8 cellular contexts compared by ENCODE assay signal in the genomic region with DNA sequence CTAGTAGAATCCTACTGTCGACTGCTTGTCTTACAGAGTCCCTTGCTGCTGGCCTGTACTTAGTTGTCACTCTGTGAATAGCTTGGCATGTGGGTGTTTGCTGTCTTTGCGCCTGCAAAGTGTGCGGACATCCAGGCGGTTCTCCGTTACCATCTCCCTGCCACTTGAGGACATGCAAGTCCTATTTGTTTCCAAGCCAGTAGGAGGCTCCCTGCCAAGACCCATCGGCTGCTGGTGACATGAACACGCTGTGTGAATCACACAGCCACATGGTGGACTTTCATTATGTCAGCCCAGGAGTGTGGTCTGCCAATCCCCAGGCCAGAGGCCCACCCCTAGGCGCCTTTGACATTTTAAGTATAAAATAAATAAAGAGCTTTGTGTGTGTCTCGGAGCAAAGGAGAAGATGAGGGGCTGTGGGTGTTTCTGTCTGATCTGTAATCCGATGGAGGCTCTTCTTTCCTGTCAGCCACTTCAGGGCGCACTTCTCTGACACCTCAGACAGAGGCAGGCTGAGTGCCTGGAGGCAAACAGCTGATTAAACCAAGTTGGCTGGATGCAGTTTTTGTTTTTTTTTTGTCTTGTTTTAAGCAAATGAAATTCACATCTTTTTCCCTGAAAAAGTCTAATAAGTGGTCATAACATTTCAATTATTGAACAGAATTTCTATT. TPM values are rescaled to one million over a fixed set of nuclear protein-coding genes. Genes with fewer than 3 reads are reported as not detected.
DNase-seq lines count a peak whose midpoint lies in the region; ATAC-seq and TF ChIP-seq lines count a peak whose summit lies in the region.

No MANE protein-coding gene starts in this region.

- H3K27me3 Mint-ChIP-seq in stimulated activated memory B cell treated with anti-CD40 and anti-IgM and Interleukin-4, amounts not matched to agents 10 μg/mL and 1 μg/mL and 100 μg/mL, for 72 hours = no peaks in the 10 kb centered on the region

- no peaks in the 10 kb centered on the region for H3K36me3 ChIP-seq in Panc1 (ENCODE audit: control insufficient read depth, insufficient read depth, low read length)

- H3K4me3 Mint-ChIP-seq in stimulated activated memory B cell treated with anti-CD40 and anti-IgM and Interleukin-4, amounts not matched to agents 10 μg/mL and 1 μg/mL and 100 μg/mL, for 72 hours = no peak overlapping the region

- peaks cover 11% of the 10 kb centered on the region for H3K36me3 Mint-ChIP-seq in stimulated activated memory B cell treated with anti-CD40 and anti-IgM and Interleukin-4, amounts not matched to agents 10 μg/mL and 1 μg/mL and 100 μg/mL, for 72 hours

- H3K27ac Mint-ChIP-seq in stimulated activated memory B cell treated with anti-CD40 and anti-IgM and Interleukin-4, amounts not matched to agents 10 μg/mL and 1 μg/mL and 100 μg/mL, for 72 hours = no peak overlapping the region

- no TSS peak for BruUV-seq in Panc1 (replicated peaks; lab: Mats Ljungman, UMichigan)

- no peaks in the 10 kb centered on the region for H3K9me3 Mint-ChIP-seq in stimulated activated memory B cell treated with anti-CD40 and anti-IgM and Interleukin-4, amounts not matched to agents 10 μg/mL and 1 μg/mL and 100 μg/mL, for 72 hours

- ATAC-seq in Panc1 = peak; percentile 71
- ATAC-seq in stimulated activated memory B cell treated with anti-CD40 and anti-IgM and Interleukin-4, amounts not matched to agents 10 μg/mL and 1 μg/mL and 100 μg/mL, for 72 hours = no peak

- no peak overlapping the region for H3K4me3 ChIP-seq in Panc1 (ENCODE audit: low read depth in 2 of 2, low read length in 2 of 2)
- H3K4me3 ChIP-seq in fibroblast of villous mesenchyme (ENCODE audit: low read depth, low read length) = no peak overlapping the region

- H3K27me3 ChIP-seq in Panc1 (ENCODE audit: control insufficient read depth, insufficient read depth, low read length) = no peaks in the 10 kb centered on the region

- intact Hi-C loops in Panc1 (cut with micrococcal nuclease; ENCODE audit: unreplicated experiment) = no loop called here
- intact Hi-C loops in posterior vena cava (cut with DNase I) = no loop called here

- CTCF ChIA-PET in Panc1 (lab: Charles Lee) = no interaction called here

- H3K4me1 Mint-ChIP-seq in stimulated activated memory B cell treated with anti-CD40 and anti-IgM and Interleukin-4, amounts not matched to agents 10 μg/mL and 1 μg/mL and 100 μg/mL, for 72 hours = no peaks in the 10 kb centered on the region

- no peaks in the 10 kb centered on the region for H3K4me1 ChIP-seq in Panc1 (ENCODE audit: control insufficient read depth, insufficient read depth, low read length)

- in situ Hi-C loops in Panc1 (cut with HindIII; ENCODE audit: low pct_unique_long_range_greater_than_20kb, low sequenced_read_pairs) = no loop called here

- no peaks in the 10 kb centered on the region for H3K9me3 ChIP-seq in Panc1 (ENCODE audit: control insufficient read depth, insufficient read depth, low read depth, low read length)

- no peak overlapping the region for H3K27ac ChIP-seq in Panc1 (ENCODE audit: low read length)

- DNase-seq in HPDE6-E6E7 (ENCODE audit: extremely low spot score) (peak; percentile 11), Panc1 (ENCODE audit: low read depth, low spot score) (peak; percentile 8), fibroblast of villous mesenchyme (ENCODE audit: low read depth) (peak; percentile 62), posterior vena cava (ENCODE audit: low spot score) (peak; percentile 84), GM20000 (ENCODE audit: low spot score) (no peak)
- DNase-seq in activated CD4-positive, alpha-beta T cell treated with anti-CD3 and anti-CD28 coated beads for 4 hours = no peak
- no peak for DNase-seq in central memory CD4-positive, alpha-beta T cell

- POLR2A ChIA-PET in Panc1 (lab: Charles Lee) = no interaction called here

- TF ChIP-seq CTCF in Panc1 (IDR thresholded peaks at IDR 0.05) (peak; percentile 37), fibroblast of villous mesenchyme (IDR thresholded peaks at IDR 0.05; ENCODE audit: insufficient read depth, low read depth, low read length) (peak; percentile 21), GM20000 (IDR thresholded peaks at IDR 0.05; ENCODE audit: extremely low read depth, missing control alignments) (no peak)

RNA-seq across cellular contexts. Expression of a gene that starts 51.5 kb away (rescaled TPM):
- total RNA-seq in Panc1 (2021; ENCODE audit: unreplicated experiment) (1.4 TPM), fibroblast of villous mesenchyme (18.7 and 25.5 TPM in 2 replicates), posterior vena cava (10 to 100 TPM; 22.8 to 24.4 TPM)
- polyA plus RNA-seq in Panc1 (2012; ENCODE audit: insufficient read length) = 0.44 TPM

Comparison
In these comparisons a context has a peak if more than half of its experiments do, and no peak if none do; other contexts are left out.
1. DNase-seq: peak in HPDE6-E6E7 (single experiment), Panc1 (single experiment), fibroblast of villous mesenchyme (single experiment) and posterior vena cava (single experiment); none in activated CD4-positive, alpha-beta T cell treated with anti-CD3 and anti-CD28 coated beads for 4 hours (0 of 2), GM20000 (single experiment) and central memory CD4-positive, alpha-beta T cell (single experiment).